ENCODE assay signal across 10 cellular contexts in genomic region chr6:18242062-18242851, GRCh38. TPM values are rescaled to one million over a fixed set of nuclear protein-coding genes. Genes with fewer than 3 reads are reported as not detected.
A peak's percentile ranks its signal among the peaks of the same experiment; 100 is the strongest.
DNase-seq lines count a peak whose midpoint lies in the region; ATAC-seq and TF ChIP-seq lines count a peak whose summit lies in the region.
"Had no signal": no experiment of that assay in that cellular context is flagged by ENCODE, and none has a peak within 500 bp of the region (broad histone marks: within the 10 kb centered on the region; RNA-seq: fewer than 3 reads in every experiment).

No MANE protein-coding gene starts in this region.

- H3K4me3 ChIP-seq in AG10803 (ENCODE audit: low read length) (no peak overlapping the region), adipocyte (ENCODE audit: low read length) (no peak overlapping the region), kidney epithelial cell (ENCODE audit: low read depth, low read length) (no peak overlapping the region), aorta (ENCODE audit: low read length in 2 of 2) (no peak overlapping the region)

- H3K27ac ChIP-seq in aorta (ENCODE audit: low read depth in 1 of 2, low read length in 2 of 2), result no peak overlapping the region

- H3K27me3 ChIP-seq in adipocyte (replicated peaks; ENCODE audit: control insufficient read depth, insufficient read depth, low read length) (no peaks in the 10 kb centered on the region), kidney epithelial cell (ENCODE audit: control insufficient read depth, insufficient read depth, low read length) (no peaks in the 10 kb centered on the region), aorta (ENCODE audit: control insufficient read depth in 1 of 2, insufficient read depth in 2 of 2, low read length in 1 of 2) (no peaks in the 10 kb centered on the region)

- H3K4me1 ChIP-seq in adipocyte (ENCODE audit: control insufficient read depth, insufficient read depth, low read length), result peaks cover 27% of the 10 kb centered on the region
- H3K4me1 ChIP-seq in aorta (ENCODE audit: control insufficient read depth in 1 of 2, insufficient read depth in 2 of 2, low read length in 2 of 2), result no peaks in the 10 kb centered on the region

- H3K9ac ChIP-seq in adipocyte (ENCODE audit: low read length), result no peak overlapping the region

- no peak for TF ChIP-seq CTCF in AG10803 (conservative IDR thresholded peaks at IDR 0.05; ENCODE audit: low read length)
- TF ChIP-seq CTCF in kidney epithelial cell (IDR thresholded peaks at IDR 0.05; ENCODE audit: insufficient read depth, low read length, poor library complexity, severe bottlenecking), result no peak

- H3K9me3 ChIP-seq in adipocyte (ENCODE audit: control insufficient read depth, low read length) (no peaks in the 10 kb centered on the region), aorta (ENCODE audit: control insufficient read depth, low read length) (no peaks in the 10 kb centered on the region)

- WGBS in aorta, 2 donors, result 93 to 96% methylated on average over 11 of the region's 11 CpGs

- no peak for ATAC-seq in aorta (ENCODE audit: low FRiP score)
- ATAC-seq: left lobe of liver had no signal

- peaks cover 44% of the 10 kb centered on the region for H3K36me3 ChIP-seq in adipocyte (ENCODE audit: control insufficient read depth, insufficient read depth, low read length, severe bottlenecking)
- H3K36me3 ChIP-seq in kidney epithelial cell (ENCODE audit: control insufficient read depth, insufficient read depth, low read length), result no peaks in the 10 kb centered on the region
- no peaks in the 10 kb centered on the region for H3K36me3 ChIP-seq in aorta (ENCODE audit: control insufficient read depth in 1 of 2, insufficient read depth in 2 of 2, low read length in 1 of 2)

- intact Hi-C loops in aorta (cut with DNase I), result no loop called here

- peak; percentile 88 for DNase-seq in AG10803 (ENCODE audit: low read depth)
- DNase-seq in HS-5 (ENCODE audit: low read depth), result peak; percentile 77
- DNase-seq in adipocyte (ENCODE audit: low read depth), result peak; percentile 68
- peak; percentile 64 for DNase-seq in kidney epithelial cell (ENCODE audit: low read depth)
- DNase-seq in aorta, result no peak
- DNase-seq in AML-193 (lab: John Stamatoyannopoulos, UW), result no peak
- no peak for DNase-seq in hypothalamus (lab: John Stamatoyannopoulos, UW)
- no peak for DNase-seq in SKM-1 (lab: John Stamatoyannopoulos, UW; ENCODE audit: unreplicated experiment)
- DNase-seq: stimulated activated CD4-positive, alpha-beta T cell treated with anti-CD3 and anti-CD28 coated beads, Interleukin-4, amount 100 ng/mL, for 4 hours had no signal

RNA-seq across cellular contexts. Expression of gene DEK, which starts 22.1 kb away (rescaled TPM):
- 65.9 and 89.4 TPM in 2 replicates for total RNA-seq in kidney epithelial cell
- 10 to 100 TPM; 73.0 to 77.6 TPM for total RNA-seq in aorta
- polyA plus RNA-seq in aorta, result 10 to 100 TPM; 61.7 to 83.9 TPM

Comparison
In these comparisons a context has a peak if more than half of its experiments do, and no peak if none do; other contexts are left out.
1. DNase-seq: peak in AG10803 (single experiment), HS-5 (single experiment), adipocyte (single experiment) and kidney epithelial cell (single experiment); none in aorta (0 of 2), AML-193 (0 of 2), hypothalamus (0 of 51) and SKM-1 (single experiment).